Comparison of ENCODE assay signal across 6 cellular contexts in genomic region chr15:40323953-40324937, GRCh38. TPM values are rescaled to one million over a fixed set of nuclear protein-coding genes. Genes with fewer than 3 reads are reported as not detected.
A peak's percentile ranks its signal among the peaks of the same experiment; 100 is the strongest.
DNase-seq lines count a peak whose midpoint lies in the region; ATAC-seq and TF ChIP-seq lines count a peak whose summit lies in the region.

No MANE protein-coding gene starts in this region.

- intact Hi-C loops in MCF 10A (cut with micrococcal nuclease): no loop called here

- in situ Hi-C loops in GM13976 (cut with MboI; ENCODE audit: low sequenced_read_pairs, unreplicated experiment): no loop called here

- DNase-seq in GM13976 (ENCODE audit: low spot score) (peak; percentile 59), MCF 10A (ENCODE audit: unreplicated experiment) (no peak), neural crest cell (ENCODE audit: low read depth, low spot score) (no peak), NCI-H226 (no peak)

- H3K27me3 Mint-ChIP-seq in MCF 10A (ENCODE audit: insufficient read depth, unreplicated experiment): no peaks in the 10 kb centered on the region
- H3K27me3 Mint-ChIP-seq in neural crest cell (ENCODE audit: low read depth): peaks cover 29% of the 10 kb centered on the region

- H3K27ac Mint-ChIP-seq in MCF 10A (ENCODE audit: low read depth, unreplicated experiment) (no peak overlapping the region), neural crest cell (ENCODE audit: unreplicated experiment) (no peak overlapping the region)

- CTCF ChIA-PET in MCF 10A (lab: Yijun Ruan, JAX): interaction anchor here (0.6 to 7.5 kb wide), 7 partner anchors 14 to 98 kb away, joined by 3 to 123 read pairs (median 25); partner anchors contain the start of gene CCDC9B

- H3K9me3 Mint-ChIP-seq in MCF 10A (ENCODE audit: unreplicated experiment): no peaks in the 10 kb centered on the region
- H3K9me3 Mint-ChIP-seq in neural crest cell: no peaks in the 10 kb centered on the region

- H3K4me3 Mint-ChIP-seq in MCF 10A (ENCODE audit: unreplicated experiment) (peak overlapping the region; percentile 69), neural crest cell (peak overlapping the region; percentile 88)

- ATAC-seq in HG03342 (IDR thresholded peaks at IDR 0.05; ENCODE audit: unreplicated experiment) (peak; percentile 1), HG03280 (IDR thresholded peaks at IDR 0.05; ENCODE audit: unreplicated experiment) (no peak)

- TF ChIP-seq CTCF in GM13976 (IDR thresholded peaks at IDR 0.05; ENCODE audit: borderline replicate concordance, control extremely low read depth, extremely low read depth, insufficient read depth, missing control alignments) (no peak), MCF 10A (IDR thresholded peaks at IDR 0.05; ENCODE audit: unreplicated experiment) (no peak), neural crest cell (conservative IDR thresholded peaks at IDR 0.05) (no peak)

- H3K4me1 Mint-ChIP-seq in MCF 10A (ENCODE audit: insufficient read depth, unreplicated experiment) (peaks cover 38% of the 10 kb centered on the region), neural crest cell (peaks cover 51% of the 10 kb centered on the region)

- no TSS peak for BruUV-seq in MCF 10A (replicated peaks; lab: Mats Ljungman, UMichigan)

- POLR2A ChIA-PET in MCF 10A (lab: Yijun Ruan, JAX): interaction anchor here (0.8 to 5.7 kb wide), 6 partner anchors 11 to 245 kb away, joined by 3 to 62 read pairs (median 6); partner anchors contain the start of genes CCDC9B, KNSTRN and RPUSD2

- H3K36me3 Mint-ChIP-seq in MCF 10A (ENCODE audit: insufficient read depth, unreplicated experiment) (peaks cover 14% of the 10 kb centered on the region), neural crest cell (ENCODE audit: low read depth) (no peaks in the 10 kb centered on the region)

RNA-seq across cellular contexts. Expression of gene INAFM2, which starts 0.8 kb away (rescaled TPM):
- total RNA-seq in MCF 10A (2022): 14.9 and 15.7 TPM in 2 replicates
- total RNA-seq in neural crest cell: 22.8 and 27.5 TPM in 2 replicates

RNA-seq across cellular contexts. Expression of gene CCDC9B, which starts 16.5 kb away (rescaled TPM):
- total RNA-seq in MCF 10A (2022) (36.0 and 45.3 TPM in 2 replicates), neural crest cell (0.33 TPM in 1 of 2 replicates, not detected in the other)

RNA-seq across cellular contexts. Expression of gene PLCB2, which starts 16.5 kb away (rescaled TPM):
- 0.15 and 0.84 TPM in 2 replicates for total RNA-seq in MCF 10A (2022)
- 8.7 and 8.8 TPM in 2 replicates for total RNA-seq in neural crest cell

RNA-seq across cellular contexts. Expression of gene PHGR1, which starts 26.6 kb away (rescaled TPM):
- not detected in 2 replicates for total RNA-seq in MCF 10A (2022)
- not detected in 2 replicates for total RNA-seq in neural crest cell

RNA-seq across cellular contexts. Expression of gene DISP2, which starts 33.8 kb away (rescaled TPM):
- 1.8 and 2.1 TPM in 2 replicates for total RNA-seq in MCF 10A (2022)
- total RNA-seq in neural crest cell: 2.0 and 3.1 TPM in 2 replicates

Comparison
In these comparisons a context has a peak if more than half of its experiments do, and no peak if none do; other contexts are left out.
1. RNA of gene CCDC9B, which starts 16.5 kb away (total RNA-seq): 36.0 to 45.3 TPM in MCF 10A; 0.33 TPM in neural crest cell; every median in the first group is over 10 times any median in the second.